ENCODE assay signal across 1 cellular context in the genomic region with DNA sequence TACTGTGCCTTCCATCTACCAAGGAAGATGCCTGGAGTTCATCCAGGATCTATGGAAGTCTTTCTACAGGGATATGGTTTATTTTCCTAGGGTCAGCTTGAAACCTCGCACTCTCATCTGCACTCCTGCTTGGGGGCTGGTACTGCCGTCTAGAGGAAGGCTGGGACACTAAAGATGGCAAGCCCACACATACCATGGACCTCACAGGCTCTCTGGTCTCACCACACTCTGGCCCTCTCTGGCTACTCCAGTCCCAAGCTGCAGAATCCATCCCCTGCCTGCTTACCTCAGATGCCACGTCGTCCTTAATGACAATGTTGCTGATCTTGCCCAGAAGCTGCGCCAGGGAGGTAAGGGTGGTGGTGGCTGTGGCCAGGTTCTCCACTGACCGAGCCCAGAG.
TF ChIP-seq lines count a peak whose summit lies in the region.

No MANE protein-coding gene starts in this region.

TF ChIP-seq in endothelial cell of umbilical vein, 7 proteins besides CTCF, POLR2A, EP300 and RAD21:
- no peak for TF ChIP-seq EZH2 (IDR thresholded peaks at IDR 0.05; ENCODE audit: borderline replicate concordance, low read depth, low read length, severe bottlenecking)
- TF ChIP-seq GATA2 (IDR thresholded peaks at IDR 0.05; ENCODE audit: insufficient read depth, insufficient read length, low read depth, low read length): no peak
- TF ChIP-seq, protein P1, sequence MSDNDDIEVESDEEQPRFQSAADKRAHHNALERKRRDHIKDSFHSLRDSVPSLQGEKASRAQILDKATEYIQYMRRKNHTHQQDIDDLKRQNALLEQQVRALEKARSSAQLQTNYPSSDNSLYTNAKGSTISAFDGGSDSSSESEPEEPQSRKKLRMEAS (IDR thresholded peaks at IDR 0.05; ENCODE audit: insufficient read depth, insufficient read length): no peak
- TF ChIP-seq JUN (IDR thresholded peaks at IDR 0.05; ENCODE audit: borderline replicate concordance, insufficient read depth, insufficient read length, low read depth): no peak
- no peak for TF ChIP-seq POLR2AphosphoS5 (IDR thresholded peaks at IDR 0.05; ENCODE audit: insufficient read depth, low read depth, low read length)
- no peak for TF ChIP-seq FOS (IDR thresholded peaks at IDR 0.05; ENCODE audit: borderline replicate concordance, insufficient read depth, low read length)
- TF ChIP-seq MYC (IDR thresholded peaks at IDR 0.05; ENCODE audit: low read depth, low read length): no peak
